7 cellular contexts compared by ENCODE assay signal in genomic region chr17:80477647-80478478, GRCh38. TPM values are rescaled to one million over a fixed set of nuclear protein-coding genes. Genes with fewer than 3 reads are reported as not detected.
DNase-seq lines count a peak whose midpoint lies in the region; ATAC-seq and TF ChIP-seq lines count a peak whose summit lies in the region.

No MANE protein-coding gene starts in this region.

- H2BK120ac ChIP-seq in mesenchymal stem cell (ENCODE audit: low read depth, low read length), result no peak overlapping the region

- H3K27ac ChIP-seq in PC-3 (ENCODE audit: low read length) (no peak overlapping the region), colonic mucosa (no peak overlapping the region), mesenchymal stem cell (ENCODE audit: low read length, poor library complexity, severe bottlenecking) (no peak overlapping the region), uterus (no peak overlapping the region)

- no peaks in the 10 kb centered on the region for H4K20me1 ChIP-seq in PC-3 (ENCODE audit: low read length)

- DNase-seq in H7, result peak; percentile 95
- DNase-seq in PC-3, result no peak
- no peak for DNase-seq in colonic mucosa
- DNase-seq in mesenchymal stem cell, result peak; percentile 59
- peak in 1 of 2 donors; percentile 59 for DNase-seq in uterus
- no peak for DNase-seq in Calu3

- H4K91ac ChIP-seq in mesenchymal stem cell (ENCODE audit: low read length), result no peak overlapping the region

- no peak overlapping the region for H3K4ac ChIP-seq in mesenchymal stem cell (ENCODE audit: low read depth in 1 of 2, low read length in 2 of 2)

- peaks cover 89% of the 10 kb centered on the region for H3K27me3 ChIP-seq in H7 (ENCODE audit: control insufficient read depth, insufficient read depth, low read length)
- H3K27me3 ChIP-seq in PC-3 (ENCODE audit: low read length), result peaks cover 42% of the 10 kb centered on the region
- peaks cover 79% of the 10 kb centered on the region for H3K27me3 ChIP-seq in colonic mucosa
- peaks cover 79 to 88% of the 10 kb centered on the region in 2 experiments for H3K27me3 ChIP-seq in mesenchymal stem cell (ENCODE audit: control insufficient read depth in 1 of 2, insufficient read depth in 1 of 2, low read length in 2 of 2)
- peaks cover 43% of the 10 kb centered on the region in 2 donors for H3K27me3 ChIP-seq in uterus

- ATAC-seq in PC-3 (no peak), GM18520 (IDR thresholded peaks at IDR 0.05; ENCODE audit: unreplicated experiment) (no peak)

- H3K9ac ChIP-seq in PC-3 (ENCODE audit: low read length) (no peak overlapping the region), colonic mucosa (ENCODE audit: low read depth in 2 of 2, low read length in 2 of 2) (no peak overlapping the region), mesenchymal stem cell (ENCODE audit: low read length) (peak overlapping the region; percentile 8)

- H3K4me3 ChIP-seq in H7 (ENCODE audit: insufficient read depth, low read depth, low read length) (peak overlapping the region; percentile 33), PC-3 (ENCODE audit: low read length) (peak overlapping the region; percentile 49), colonic mucosa (peak overlapping the region; percentile 10), mesenchymal stem cell (ENCODE audit: insufficient read depth in 1 of 2, low read depth in 1 of 2, low read length in 2 of 2) (peak overlapping the region; percentile 48 to 69), uterus (peak overlapping the region in 1 of 2 donors; percentile 17)

- H3K36me3 Mint-ChIP-seq in Calu3 (ENCODE audit: insufficient read depth, unreplicated experiment), result peaks cover 9% of the 10 kb centered on the region

- H3K4me1 Mint-ChIP-seq in Calu3 (ENCODE audit: low read depth, unreplicated experiment), result peaks cover 31% of the 10 kb centered on the region

- H3K4me1 ChIP-seq in PC-3 (ENCODE audit: insufficient read depth, low read length), result peaks cover 28% of the 10 kb centered on the region
- H3K4me1 ChIP-seq in colonic mucosa, result peaks cover 10% of the 10 kb centered on the region
- H3K4me1 ChIP-seq in mesenchymal stem cell (ENCODE audit: control insufficient read depth, insufficient read depth, low read depth, low read length), result peaks cover 42% of the 10 kb centered on the region
- peaks cover 0 to 35% of the 10 kb centered on the region in 2 donors for H3K4me1 ChIP-seq in uterus

- H3K27ac Mint-ChIP-seq in Calu3 (ENCODE audit: unreplicated experiment), result no peak overlapping the region

- peak overlapping the region; percentile 74 for H3K4me2 ChIP-seq in PC-3 (ENCODE audit: low read length)
- H3K4me2 ChIP-seq in mesenchymal stem cell (ENCODE audit: low read length, poor library complexity, severe bottlenecking), result peak overlapping the region; percentile 67

- no peak for TF ChIP-seq CTCF in PC-3 (conservative IDR thresholded peaks at IDR 0.05; ENCODE audit: low read depth, low read length)
- no peak for TF ChIP-seq CTCF in colonic mucosa (IDR thresholded peaks at IDR 0.05)
- TF ChIP-seq CTCF in uterus (IDR thresholded peaks at IDR 0.05), result peak; percentile 40 to 64 (median 56)
- TF ChIP-seq CTCF in Calu3 (IDR thresholded peaks at IDR 0.05; ENCODE audit: unreplicated experiment), result no peak

- no peak overlapping the region for H3K14ac ChIP-seq in mesenchymal stem cell (ENCODE audit: low read length in 2 of 2)

- intact Hi-C loops in PC-3 (cut with micrococcal nuclease) (no loop called here), colonic mucosa (cut with DNase I) (loop anchor here (10.0 kb wide), 1 partner anchor 97 kb away; no protein-coding TSS in a partner anchor), uterus (cut with DNase I; ENCODE audit: low total_unique reads) (no loop called here), Calu3 (cut with micrococcal nuclease; ENCODE audit: unreplicated experiment) (no loop called here)

- H2BK12ac ChIP-seq in mesenchymal stem cell (ENCODE audit: low read length in 2 of 2), result peak overlapping the region in 1 of 2 experiments; percentile 29

- CTCF ChIA-PET in PC-3 (lab: Charles Lee), result interaction anchor here (0.5 kb wide), 1 partner anchor 51 kb away, joined by 5 read pairs; no protein-coding TSS in a partner anchor
- CTCF ChIA-PET in Calu3 (lab: Charles Lee), result no interaction called here

- no TSS peak for BruUV-seq in PC-3 (replicated peaks; lab: Mats Ljungman, UMichigan)
- BruUV-seq in Calu3 (replicated peaks; lab: Mats Ljungman, UMichigan), result no TSS peak

- POLR2A ChIA-PET in PC-3 (lab: Charles Lee; ENCODE audit: unreplicated experiment), result no interaction called here

- H3K27me3 Mint-ChIP-seq in Calu3 (ENCODE audit: unreplicated experiment), result peaks cover 74% of the 10 kb centered on the region

- no peaks in the 10 kb centered on the region for H3K79me1 ChIP-seq in mesenchymal stem cell (replicated peaks; ENCODE audit: low read length, poor library complexity, severe bottlenecking)

- H3F3A ChIP-seq in PC-3 (ENCODE audit: low read length, unreplicated experiment), result no peaks in the 10 kb centered on the region

- H2AK5ac ChIP-seq in mesenchymal stem cell (ENCODE audit: low read length, severe bottlenecking), result no peak overlapping the region

- H2AFZ ChIP-seq in PC-3 (ENCODE audit: low read length), result peak overlapping the region; percentile 55; the same call in 1 of the 2 replicates
- H2AFZ ChIP-seq in mesenchymal stem cell (ENCODE audit: low read depth, low read length), result no peak overlapping the region

- H3K36me3 ChIP-seq in H7 (replicated peaks; ENCODE audit: control insufficient read depth, insufficient read depth, low read length) (no peaks in the 10 kb centered on the region), PC-3 (ENCODE audit: low read depth, low read length) (no peaks in the 10 kb centered on the region), colonic mucosa (no peaks in the 10 kb centered on the region), mesenchymal stem cell (ENCODE audit: control insufficient read depth in 1 of 2, insufficient read depth in 2 of 2, low read depth in 1 of 2, low read length in 2 of 2) (no peaks in the 10 kb centered on the region), uterus (no peaks in the 10 kb centered on the region)

- TF ChIP-seq POLR2A in uterus (IDR thresholded peaks at IDR 0.05), result no peak

- no peak overlapping the region for H3K4me3 Mint-ChIP-seq in Calu3 (ENCODE audit: low read depth, unreplicated experiment)

- no peak overlapping the region for H2BK15ac ChIP-seq in mesenchymal stem cell (ENCODE audit: low read depth, poor library complexity, severe bottlenecking)

- H3K23ac ChIP-seq in mesenchymal stem cell (ENCODE audit: low read length in 2 of 2), result no peak overlapping the region

- no peaks in the 10 kb centered on the region for H3K9me3 ChIP-seq in PC-3 (ENCODE audit: low read length)
- no peaks in the 10 kb centered on the region for H3K9me3 ChIP-seq in colonic mucosa
- H3K9me3 ChIP-seq in mesenchymal stem cell (ENCODE audit: control insufficient read depth, low read length), result no peaks in the 10 kb centered on the region
- H3K9me3 ChIP-seq in uterus, result no peaks in the 10 kb centered on the region

- H4K8ac ChIP-seq in mesenchymal stem cell (ENCODE audit: low read length), result peak overlapping the region; percentile 75

- no peak overlapping the region for H2BK5ac ChIP-seq in mesenchymal stem cell (ENCODE audit: low read depth, low read length, poor library complexity, severe bottlenecking)

- no peaks in the 10 kb centered on the region for H3K9me2 ChIP-seq in PC-3 (replicated peaks; ENCODE audit: low read length)

- no peak overlapping the region for H3K18ac ChIP-seq in mesenchymal stem cell (ENCODE audit: low read depth in 1 of 2, low read length in 2 of 2)

- WGBS in mesenchymal stem cell, result 6% methylated on average over 66 of the region's 103 CpGs

- H3K79me2 ChIP-seq in PC-3 (ENCODE audit: low read length), result no peaks in the 10 kb centered on the region

- H3K9me3 Mint-ChIP-seq in Calu3 (ENCODE audit: low read depth, unreplicated experiment), result no peaks in the 10 kb centered on the region

RNA-seq across cellular contexts. Expression of gene NPTX1, which starts 1.5 kb away (rescaled TPM):
- total RNA-seq in H7 (2014; rRNA removed; shearing (Covaris generic)), result 1.6 and 4.2 TPM in 2 replicates
- total RNA-seq in PC-3 (2014; rRNA removed) (0.55 and 4.3 TPM in 2 replicates), colonic mucosa (1 to 10 TPM in 1 of 2 donors, under 1 TPM in 1; 0.10 to 7.1 TPM), uterus (1 to 10 TPM in 2 of 4 donors, not detected in 2; 1.6 to 2.1 TPM), Calu3 (2022) (0.20 and 0.21 TPM in 2 replicates)
- 1.3 TPM for polyA plus RNA-seq in mesenchymal stem cell (2013, experiment 1 of 2)
- polyA plus RNA-seq in mesenchymal stem cell (2013, experiment 2 of 2), result 1.5 TPM

Comparison
In these comparisons a context has a peak if more than half of its experiments do, and no peak if none do; other contexts are left out.
1. DNase-seq: peak in H7 (single experiment) and mesenchymal stem cell (single experiment); none in PC-3 (single experiment), colonic mucosa (single experiment) and Calu3 (single experiment).
2. CTCF ChIP-seq: peak in uterus (4 of 4); none in PC-3 (single experiment), colonic mucosa (single experiment) and Calu3 (single experiment).